8 cellular contexts compared by ENCODE assay signal in genomic region chr10:111076682-111077661, GRCh38. TPM values are rescaled to one million over a fixed set of nuclear protein-coding genes. Genes with fewer than 3 reads are reported as not detected.
DNase-seq lines count a peak whose midpoint lies in the region; ATAC-seq and TF ChIP-seq lines count a peak whose summit lies in the region.

Gene ADRA2A, plus strand, starts transcription at chr10:111077029. Its CDS starts 968 bp downstream, at chr10:111077997.

- H3K36me3 Mint-ChIP-seq in GM23338 (ENCODE audit: low read depth): peaks cover 3% of the 10 kb centered on the region; the same call in 1 of the 3 replicates
- no peaks in the 10 kb centered on the region for H3K36me3 Mint-ChIP-seq in activated naive CD4-positive, alpha-beta T cell treated with anti-CD3 and anti-CD28 coated beads, Interleukin-2, amount 50 U/mL, for 24 hours

- H3K9me3 Mint-ChIP-seq in GM23338: peaks cover 6% of the 10 kb centered on the region; the same call in 1 of the 3 replicates
- no peaks in the 10 kb centered on the region for H3K9me3 Mint-ChIP-seq in activated naive CD4-positive, alpha-beta T cell treated with anti-CD3 and anti-CD28 coated beads, Interleukin-2, amount 50 U/mL, for 24 hours

- ATAC-seq in GM23338: peak; percentile 66
- ATAC-seq in heart left ventricle: peak in 3 of 4 donors; percentile 54 to 66 (median 65)

- intact Hi-C loops in heart left ventricle (cut with DNase I) (loop anchor here in 8 of 10 donors (2.0 to 10.0 kb wide), 10 partner anchors 248 to 1060 kb away; no protein-coding TSS in a partner anchor), ovary (cut with DNase I) (loop anchor here in 2 of 4 donors (5.0 to 10.0 kb wide), 8 partner anchors 108 to 520 kb away; no protein-coding TSS in a partner anchor)

- H3K4me3 ChIP-seq in GM23338 (peak within 1 kb of the TSS; percentile 74), heart left ventricle (peak within 1 kb of the TSS; percentile 25 to 63 (median 51)), ovary (peak within 1 kb of the TSS; percentile 51)

- TF ChIP-seq POLR2A in heart left ventricle (IDR thresholded peaks at IDR 0.05) (no peak), ovary (IDR thresholded peaks at IDR 0.05) (peak; percentile 35)

- no peaks in the 10 kb centered on the region for H3K9me3 ChIP-seq in heart left ventricle
- H3K9me3 ChIP-seq in ovary: no peaks in the 10 kb centered on the region

- H4K20me1 ChIP-seq in GM23338 (replicated peaks; ENCODE audit: insufficient read depth): no peaks in the 10 kb centered on the region

- DNase-seq in COR-L47 (lab: John Stamatoyannopoulos, UW): peak; percentile 36
- peak; percentile 75 for DNase-seq in GM23338 (ENCODE audit: low spot score)
- peak; percentile 67 for DNase-seq in NCI-H345 (lab: John Stamatoyannopoulos, UW)
- peak in 3 of 5 donors; percentile 31 to 71 (median 36) for DNase-seq in heart left ventricle
- DNase-seq in ovary: peak; percentile 78 to 88 (median 86)
- DNase-seq in GF-D8 (lab: John Stamatoyannopoulos, UW): no peak
- DNase-seq in activated CD4-positive, CD25-positive, alpha-beta regulatory T cell treated with anti-CD3 and anti-CD28 coated beads, Interleukin-2, amount 50 U/mL, for 72 hours: no peak

- peaks cover 55% of the 10 kb centered on the region for H3K27me3 ChIP-seq in GM23338 (ENCODE audit: insufficient read depth)
- H3K27me3 ChIP-seq in heart left ventricle: peaks cover 29 to 90% (median 67%) of the 10 kb centered on the region in 9 donors
- H3K27me3 ChIP-seq in ovary: no peaks in the 10 kb centered on the region

- H3K79me2 ChIP-seq in GM23338 (replicated peaks; ENCODE audit: insufficient read depth): no peaks in the 10 kb centered on the region

- WGBS in heart left ventricle, 4 donors: 1 to 4% (median 2%) methylated on average over 42 to 89 of the region's 89 CpGs
- 0 to 1% (median 0%) methylated on average over 54 to 89 of the region's 89 CpGs for WGBS in ovary, 3 donors

- peak within 1 kb of the TSS; percentile 91 for H3K4me2 ChIP-seq in GM23338

- TF ChIP-seq EP300 in ovary (IDR thresholded peaks at IDR 0.05): no peak

- H3K27ac Mint-ChIP-seq in GM23338: no peak within 1 kb of the TSS
- no peak within 1 kb of the TSS for H3K27ac Mint-ChIP-seq in activated naive CD4-positive, alpha-beta T cell treated with anti-CD3 and anti-CD28 coated beads, Interleukin-2, amount 50 U/mL, for 24 hours

- peaks cover 2% of the 10 kb centered on the region; the same call in 1 of the 3 replicates for H3K4me1 Mint-ChIP-seq in GM23338
- H3K4me1 Mint-ChIP-seq in activated naive CD4-positive, alpha-beta T cell treated with anti-CD3 and anti-CD28 coated beads, Interleukin-2, amount 50 U/mL, for 24 hours: peaks cover 12% of the 10 kb centered on the region

- peak in 1 of 2 experiments; percentile 35; a peak in 2 of 4 replicates for TF ChIP-seq CTCF in GM23338 (conservative IDR thresholded peaks at IDR 0.05; ENCODE audit: low read depth in 2 of 2)
- no peak for TF ChIP-seq CTCF in heart left ventricle (IDR thresholded peaks at IDR 0.05)
- TF ChIP-seq CTCF in ovary (IDR thresholded peaks at IDR 0.05): no peak

- H3K9me2 ChIP-seq in GM23338 (ENCODE audit: insufficient read depth): no peaks in the 10 kb centered on the region

- H3K27me3 Mint-ChIP-seq in GM23338 (ENCODE audit: insufficient read depth, low read depth, poor library complexity): peaks cover 31% of the 10 kb centered on the region
- peaks cover 45% of the 10 kb centered on the region for H3K27me3 Mint-ChIP-seq in activated naive CD4-positive, alpha-beta T cell treated with anti-CD3 and anti-CD28 coated beads, Interleukin-2, amount 50 U/mL, for 24 hours

- H3K4me1 ChIP-seq in GM23338 (ENCODE audit: insufficient read depth): no peaks in the 10 kb centered on the region; the same call in 1 of the 2 replicates
- H3K4me1 ChIP-seq in heart left ventricle: peaks cover 5 to 37% (median 24%) of the 10 kb centered on the region in 12 donors
- peaks cover 13% of the 10 kb centered on the region for H3K4me1 ChIP-seq in ovary (ENCODE audit: insufficient read depth)

- H3K36me3 ChIP-seq in GM23338 (ENCODE audit: insufficient read depth): no peaks in the 10 kb centered on the region
- H3K36me3 ChIP-seq in heart left ventricle: no peaks in the 10 kb centered on the region
- H3K36me3 ChIP-seq in ovary: no peaks in the 10 kb centered on the region

- peak within 1 kb of the TSS; percentile 75 for H3K4me3 Mint-ChIP-seq in GM23338
- H3K4me3 Mint-ChIP-seq in activated naive CD4-positive, alpha-beta T cell treated with anti-CD3 and anti-CD28 coated beads, Interleukin-2, amount 50 U/mL, for 24 hours: peak within 1 kb of the TSS; percentile 79

- no peaks in the 10 kb centered on the region for H3F3A ChIP-seq in GM23338 (replicated peaks; ENCODE audit: low read depth)

- peak within 1 kb of the TSS; percentile 98 for H2AFZ ChIP-seq in GM23338

- H3K27ac ChIP-seq in GM23338 (ENCODE audit: low read depth): no peak within 1 kb of the TSS
- H3K27ac ChIP-seq in heart left ventricle: peak within 1 kb of the TSS in 1 of 12 donors; percentile 42
- H3K27ac ChIP-seq in ovary: peak within 1 kb of the TSS; percentile 66 to 81

TF ChIP-seq in GM23338, 12 proteins besides CTCF, POLR2A, EP300 and RAD21 (continues in another document):
- TF ChIP-seq ZNF114 (CRISPR knock-in tag; IDR thresholded peaks at IDR 0.05) (no peak), STAT1 (IDR thresholded peaks at IDR 0.05; ENCODE audit: unreplicated experiment) (no peak), ETS1 (IDR thresholded peaks at IDR 0.05) (no peak), JUNB (IDR thresholded peaks at IDR 0.05; ENCODE audit: unreplicated experiment) (no peak), EZH2 (IDR thresholded peaks at IDR 0.05; ENCODE audit: low read depth, unreplicated experiment) (peak; percentile 76), ZNF331 (CRISPR knock-in tag; IDR thresholded peaks at IDR 0.05; ENCODE audit: low read depth) (no peak)
- TF ChIP-seq, protein P1, sequence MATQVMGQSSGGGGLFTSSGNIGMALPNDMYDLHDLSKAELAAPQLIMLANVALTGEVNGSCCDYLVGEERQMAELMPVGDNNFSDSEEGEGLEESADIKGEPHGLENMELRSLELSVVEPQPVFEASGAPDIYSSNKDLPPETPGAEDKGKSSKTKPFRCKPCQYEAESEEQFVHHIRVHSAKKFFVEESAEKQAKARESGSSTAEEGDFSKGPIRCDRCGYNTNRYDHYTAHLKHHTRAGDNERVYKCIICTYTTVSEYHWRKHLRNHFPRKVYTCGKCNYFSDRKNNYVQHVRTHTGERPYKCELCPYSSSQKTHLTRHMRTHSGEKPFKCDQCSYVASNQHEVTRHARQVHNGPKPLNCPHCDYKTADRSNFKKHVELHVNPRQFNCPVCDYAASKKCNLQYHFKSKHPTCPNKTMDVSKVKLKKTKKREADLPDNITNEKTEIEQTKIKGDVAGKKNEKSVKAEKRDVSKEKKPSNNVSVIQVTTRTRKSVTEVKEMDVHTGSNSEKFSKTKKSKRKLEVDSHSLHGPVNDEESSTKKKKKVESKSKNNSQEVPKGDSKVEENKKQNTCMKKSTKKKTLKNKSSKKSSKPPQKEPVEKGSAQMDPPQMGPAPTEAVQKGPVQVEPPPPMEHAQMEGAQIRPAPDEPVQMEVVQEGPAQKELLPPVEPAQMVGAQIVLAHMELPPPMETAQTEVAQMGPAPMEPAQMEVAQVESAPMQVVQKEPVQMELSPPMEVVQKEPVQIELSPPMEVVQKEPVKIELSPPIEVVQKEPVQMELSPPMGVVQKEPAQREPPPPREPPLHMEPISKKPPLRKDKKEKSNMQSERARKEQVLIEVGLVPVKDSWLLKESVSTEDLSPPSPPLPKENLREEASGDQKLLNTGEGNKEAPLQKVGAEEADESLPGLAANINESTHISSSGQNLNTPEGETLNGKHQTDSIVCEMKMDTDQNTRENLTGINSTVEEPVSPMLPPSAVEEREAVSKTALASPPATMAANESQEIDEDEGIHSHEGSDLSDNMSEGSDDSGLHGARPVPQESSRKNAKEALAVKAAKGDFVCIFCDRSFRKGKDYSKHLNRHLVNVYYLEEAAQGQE (IDR thresholded peaks at IDR 0.05; ENCODE audit: unreplicated experiment): no peak

RNA-seq across cellular contexts. Expression of gene ADRA2A, which starts in this region (rescaled TPM):
- total RNA-seq in GM23338 (2014; rRNA removed; shearing (Covaris generic)): 1.8 and 2.5 TPM in 2 replicates
- polyA plus RNA-seq in GM23338 (2016; fragmentation: Nextera tagmentation; extraction: Ambion mirVana): 0.60 and 0.61 TPM in 2 replicates
- total RNA-seq in heart left ventricle: 1 to 10 TPM in 4 of 9 donors, under 1 TPM in 5; 0.19 to 3.9 (median 0.45) TPM
- polyA plus RNA-seq in heart left ventricle: under 1 TPM; 0.19 to 0.36 TPM
- total RNA-seq in ovary: 10 to 100 TPM; 13.7 to 55.7 (median 22.0) TPM
- polyA plus RNA-seq in ovary: 10 to 100 TPM; 19.0 to 20.0 TPM

Comparison
In these comparisons a context has a peak if more than half of its experiments do, and no peak if none do; other contexts are left out.
1. RNA of gene ADRA2A (polyA plus RNA-seq): 19.0 to 20.0 TPM in ovary; 0.60 to 0.61 TPM in GM23338 and 0.19 to 0.36 TPM in heart left ventricle; every median in the first group is over 10 times any median in the second.
2. DNase-seq: peak in COR-L47 (single experiment), GM23338 (single experiment), NCI-H345 (single experiment), heart left ventricle (3 of 5) and ovary (5 of 5); none in GF-D8 (single experiment) and activated CD4-positive, CD25-positive, alpha-beta regulatory T cell treated with anti-CD3 and anti-CD28 coated beads, Interleukin-2, amount 50 U/mL, for 72 hours (single experiment).
3. Peak in every context shown above with its lines, with median percentiles within 50 percentile points of each other: H3K4me3 ChIP-seq.